8 cellular contexts compared by ENCODE assay signal in genomic region chr4:166165829-166166420, GRCh38.
DNase-seq lines count a peak whose midpoint lies in the region; ATAC-seq and TF ChIP-seq lines count a peak whose summit lies in the region.

No MANE protein-coding gene starts in this region.

- TF ChIP-seq CTCF in heart right ventricle (IDR thresholded peaks at IDR 0.05) (peak; percentile 47 to 79 (median 71)), sigmoid colon (IDR thresholded peaks at IDR 0.05) (peak; percentile 14 to 65 (median 55))

- WGBS in heart right ventricle, 2 donors, result 1% methylated on average over 7 of the region's 7 CpGs
- 0 to 1% methylated on average over 7 of the region's 7 CpGs for WGBS in sigmoid colon, 2 donors

- H3K9me3 Mint-ChIP-seq in activated CD8-positive, alpha-beta T cell treated with anti-CD3 and anti-CD28 coated beads, Interleukin-2, amount 10 ng/mL, durations not matched to agents 7 days and 5 days (ENCODE audit: insufficient read depth), result no peaks in the 10 kb centered on the region

- ATAC-seq in GM19372 (IDR thresholded peaks at IDR 0.05; ENCODE audit: low read depth, unreplicated experiment) (peak; percentile 98), HG03175 (IDR thresholded peaks at IDR 0.05; ENCODE audit: unreplicated experiment) (peak; percentile 97), heart right ventricle (peak in 7 of 8 donors; percentile 57 to 76 (median 65))
- peak; percentile 81 for ATAC-seq in activated CD8-positive, alpha-beta T cell treated with anti-CD3 and anti-CD28 coated beads, Interleukin-2, amount 10 ng/mL, durations not matched to agents 7 days and 5 days

- H3K27ac ChIP-seq in heart right ventricle (no peak overlapping the region), sigmoid colon (no peak overlapping the region)

- TF ChIP-seq EP300 in sigmoid colon (IDR thresholded peaks at IDR 0.05), result no peak

- CTCF ChIA-PET in activated CD8-positive, alpha-beta T cell treated with anti-CD3 and anti-CD28 coated beads, Interleukin-2, amount 10 ng/mL, durations not matched to agents 7 days and 5 days (lab: Charles Lee), result interaction anchor here (0.8 kb wide), 1 partner anchor 12 kb away, joined by 3 read pairs; no protein-coding TSS in a partner anchor

- peaks cover 0 to 9% (median 0%) of the 10 kb centered on the region in 7 donors for H3K27me3 ChIP-seq in heart right ventricle
- no peaks in the 10 kb centered on the region for H3K27me3 ChIP-seq in sigmoid colon

- H3K36me3 Mint-ChIP-seq in activated CD8-positive, alpha-beta T cell treated with anti-CD3 and anti-CD28 coated beads, Interleukin-2, amount 10 ng/mL, durations not matched to agents 7 days and 5 days (ENCODE audit: low read depth), result no peaks in the 10 kb centered on the region

- no peak for TF ChIP-seq POLR2A in sigmoid colon (IDR thresholded peaks at IDR 0.05)

- DNase-seq in DMS53 treated with DMSO at 0.1 percent for 48 hours (lab: John Stamatoyannopoulos, UW; ENCODE audit: unreplicated experiment), result peak; percentile 76
- peak; percentile 20 for DNase-seq in NCI-H2171 (lab: John Stamatoyannopoulos, UW)
- DNase-seq in activated CD8-positive, alpha-beta T cell treated with anti-CD3 and anti-CD28 coated beads, Interleukin-2, amount 10 ng/mL, durations not matched to agents 7 days and 5 days, result peak; percentile 25
- peak in 1 of 2 donors; percentile 9 for DNase-seq in heart right ventricle
- no peak for DNase-seq in sigmoid colon
- no peak for DNase-seq in stimulated activated CD4-positive, alpha-beta T cell treated with anti-CD3 and anti-CD28 coated beads, Interleukin-4, amount 100 ng/mL, for 4 hours

- H3K4me3 ChIP-seq in heart right ventricle (no peak overlapping the region), sigmoid colon (no peak overlapping the region)

- POLR2A ChIA-PET in activated CD8-positive, alpha-beta T cell treated with anti-CD3 and anti-CD28 coated beads, Interleukin-2, amount 10 ng/mL, durations not matched to agents 7 days and 5 days (lab: Charles Lee), result no interaction called here

- H3K4me1 ChIP-seq in heart right ventricle (no peaks in the 10 kb centered on the region), sigmoid colon (no peaks in the 10 kb centered on the region)

- intact Hi-C loops in heart right ventricle (cut with DNase I) (loop anchor here in 8 of 10 donors (5.0 to 10.0 kb wide), 7 partner anchors 86 to 1989 kb away; no protein-coding TSS in a partner anchor), sigmoid colon (cut with DNase I) (loop anchor here (10.0 kb wide), 2 partner anchors 1459 to 1989 kb away; no protein-coding TSS in a partner anchor)

- H3K27ac Mint-ChIP-seq in activated CD8-positive, alpha-beta T cell treated with anti-CD3 and anti-CD28 coated beads, Interleukin-2, amount 10 ng/mL, durations not matched to agents 7 days and 5 days, result no peak overlapping the region

- no peaks in the 10 kb centered on the region for H3K36me3 ChIP-seq in heart right ventricle
- H3K36me3 ChIP-seq in sigmoid colon, result no peaks in the 10 kb centered on the region

- no peaks in the 10 kb centered on the region for H3K4me1 Mint-ChIP-seq in activated CD8-positive, alpha-beta T cell treated with anti-CD3 and anti-CD28 coated beads, Interleukin-2, amount 10 ng/mL, durations not matched to agents 7 days and 5 days (ENCODE audit: low read depth)

- no peaks in the 10 kb centered on the region for H3K27me3 Mint-ChIP-seq in activated CD8-positive, alpha-beta T cell treated with anti-CD3 and anti-CD28 coated beads, Interleukin-2, amount 10 ng/mL, durations not matched to agents 7 days and 5 days (ENCODE audit: low read depth)

- H3K9me3 ChIP-seq in heart right ventricle, result no peaks in the 10 kb centered on the region
- H3K9me3 ChIP-seq in sigmoid colon, result no peaks in the 10 kb centered on the region

- H3K4me3 Mint-ChIP-seq in activated CD8-positive, alpha-beta T cell treated with anti-CD3 and anti-CD28 coated beads, Interleukin-2, amount 10 ng/mL, durations not matched to agents 7 days and 5 days, result no peak overlapping the region

Comparison
In these comparisons a context has a peak if more than half of its experiments do, and no peak if none do; other contexts are left out.
1. DNase-seq: peak in DMS53 treated with DMSO at 0.1 percent for 48 hours (single experiment), NCI-H2171 (single experiment) and activated CD8-positive, alpha-beta T cell treated with anti-CD3 and anti-CD28 coated beads, Interleukin-2, amount 10 ng/mL, durations not matched to agents 7 days and 5 days (single experiment); none in sigmoid colon (single experiment) and stimulated activated CD4-positive, alpha-beta T cell treated with anti-CD3 and anti-CD28 coated beads, Interleukin-4, amount 100 ng/mL, for 4 hours (0 of 2).
2. Peak in every context shown above with its lines, with median percentiles within 50 percentile points of each other: ATAC-seq.